ENCODE assay signal across 8 cellular contexts in genomic region chr19:18417250-18418033, GRCh38. TPM values are rescaled to one million over a fixed set of nuclear protein-coding genes. Genes with fewer than 3 reads are reported as not detected.
A peak's percentile ranks its signal among the peaks of the same experiment; 100 is the strongest.
DNase-seq lines count a peak whose midpoint lies in the region; ATAC-seq and TF ChIP-seq lines count a peak whose summit lies in the region.

No MANE protein-coding gene starts in this region.

- peak overlapping the region; percentile 85 for H3K4me3 Mint-ChIP-seq in natural killer cell treated with Interleukin-12 subunit alpha and Interleukin-12 subunit beta and Interleukin-15 and Interleukin-18, amount 100 ng/mL, for 72 hours

- no peaks in the 10 kb centered on the region for H3K27me3 Mint-ChIP-seq in natural killer cell treated with Interleukin-12 subunit alpha and Interleukin-12 subunit beta and Interleukin-15 and Interleukin-18, amount 100 ng/mL, for 72 hours

- peaks cover 57 to 58% of the 10 kb centered on the region in 2 donors for H3K4me1 Mint-ChIP-seq in natural killer cell treated with Interleukin-12 subunit alpha and Interleukin-12 subunit beta and Interleukin-15 and Interleukin-18, amount 100 ng/mL, for 72 hours (ENCODE audit: low read depth in 2 of 2)

- H3K9me3 Mint-ChIP-seq in natural killer cell treated with Interleukin-12 subunit alpha and Interleukin-12 subunit beta and Interleukin-15 and Interleukin-18, amount 100 ng/mL, for 72 hours, result no peaks in the 10 kb centered on the region

- DNase-seq in AG04449 (ENCODE audit: low read depth, low spot score) (no peak), NCI-H2196 (lab: John Stamatoyannopoulos, UW; ENCODE audit: unreplicated experiment) (peak; percentile 82), fibroblast of the conjunctiva (ENCODE audit: low read depth) (peak; percentile 69), NCI-H526 treated with DMSO at 0.1 percent for 48 hours (lab: John Stamatoyannopoulos, UW) (no peak)
- peak; percentile 78 for DNase-seq in activated CD8-positive, alpha-beta memory T cell treated with anti-CD3 and anti-CD28 coated beads for 24 hours
- DNase-seq in natural killer cell treated with Interleukin-12 subunit alpha and Interleukin-12 subunit beta and Interleukin-15 and Interleukin-18, amount 100 ng/mL, for 72 hours (ENCODE audit: low spot score), result peak; percentile 82
- DNase-seq in activated CD4-positive, CD25-positive, alpha-beta regulatory T cell (lab: John Stamatoyannopoulos, UW), result no peak

- CTCF ChIA-PET in AG04449 (lab: Yijun Ruan, JAX), result interaction anchor here (1.0 to 11.8 kb wide), 14 partner anchors 9 to 569 kb away, joined by 3 to 298 read pairs (median 6); partner anchors contain the start of genes GDF15, JUND and PGPEP1

- no peaks in the 10 kb centered on the region for H3K36me3 Mint-ChIP-seq in natural killer cell treated with Interleukin-12 subunit alpha and Interleukin-12 subunit beta and Interleukin-15 and Interleukin-18, amount 100 ng/mL, for 72 hours

- POLR2A ChIA-PET in AG04449 (lab: Yijun Ruan, JAX), result interaction anchor here (0.6 to 5.9 kb wide), 5 partner anchors 12 to 137 kb away, joined by 4 to 42 read pairs (median 4); partner anchors contain the start of genes GDF15 and JUND

- peak; percentile 43 to 56 for ATAC-seq in natural killer cell treated with Interleukin-12 subunit alpha and Interleukin-12 subunit beta and Interleukin-15 and Interleukin-18, amount 100 ng/mL, for 72 hours

- TF ChIP-seq CTCF in AG04449 (IDR thresholded peaks at IDR 0.05; ENCODE audit: insufficient read depth, low read length, missing control alignments), result no peak

- H3K4me3 ChIP-seq in AG04449 (ENCODE audit: low read depth, low read length) (peak overlapping the region; percentile 45), GM08714 (ENCODE audit: low read length) (peak overlapping the region; percentile 29; the same call in 1 of the 2 replicates)

- H3K27ac Mint-ChIP-seq in natural killer cell treated with Interleukin-12 subunit alpha and Interleukin-12 subunit beta and Interleukin-15 and Interleukin-18, amount 100 ng/mL, for 72 hours, result peak overlapping the region; percentile 85 to 86

RNA-seq across cellular contexts. Expression of gene SSBP4, which starts 1.8 kb away (rescaled TPM):
- total RNA-seq in natural killer cell treated with Interleukin-12 subunit alpha and Interleukin-12 subunit beta and Interleukin-15 and Interleukin-18, amount 100 ng/mL, for 72 hours, result 100 to 1,000 TPM; 112 to 271 TPM

RNA-seq across cellular contexts. Expression of gene LRRC25, which starts 20.0 kb away (rescaled TPM):
- not detected for total RNA-seq in natural killer cell treated with Interleukin-12 subunit alpha and Interleukin-12 subunit beta and Interleukin-15 and Interleukin-18, amount 100 ng/mL, for 72 hours

RNA-seq across cellular contexts. Expression of gene ISYNA1, which starts 20.5 kb away (rescaled TPM):
- 10 to 100 TPM; 19.0 to 25.6 TPM for total RNA-seq in natural killer cell treated with Interleukin-12 subunit alpha and Interleukin-12 subunit beta and Interleukin-15 and Interleukin-18, amount 100 ng/mL, for 72 hours

RNA-seq across cellular contexts. Expression of gene GDF15, which starts 31.5 kb away (rescaled TPM):
- under 1 TPM in 1 of 2 donors, not detected in 1; 0.71 TPM for total RNA-seq in natural killer cell treated with Interleukin-12 subunit alpha and Interleukin-12 subunit beta and Interleukin-15 and Interleukin-18, amount 100 ng/mL, for 72 hours

Comparison
In these comparisons a context has a peak if more than half of its experiments do, and no peak if none do; other contexts are left out.
1. DNase-seq: peak in NCI-H2196 (single experiment), activated CD8-positive, alpha-beta memory T cell treated with anti-CD3 and anti-CD28 coated beads for 24 hours (single experiment), fibroblast of the conjunctiva (single experiment) and natural killer cell treated with Interleukin-12 subunit alpha and Interleukin-12 subunit beta and Interleukin-15 and Interleukin-18, amount 100 ng/mL, for 72 hours (single experiment); none in AG04449 (single experiment), NCI-H526 treated with DMSO at 0.1 percent for 48 hours (single experiment) and activated CD4-positive, CD25-positive, alpha-beta regulatory T cell (0 of 4).